Comparison of ENCODE assay signal across 25 cellular contexts in genomic region chr10:68878463-68878862, GRCh38. TPM values are rescaled to one million over a fixed set of nuclear protein-coding genes. Genes with fewer than 3 reads are reported as not detected.
A peak's percentile ranks its signal among the peaks of the same experiment; 100 is the strongest.
DNase-seq lines count a peak whose midpoint lies in the region; ATAC-seq and TF ChIP-seq lines count a peak whose summit lies in the region.
"Had no signal": no experiment of that assay in that cellular context is flagged by ENCODE, and none has a peak within 500 bp of the region (broad histone marks: within the 10 kb centered on the region; RNA-seq: fewer than 3 reads in every experiment).

No MANE protein-coding gene starts in this region.

- H3K9ac ChIP-seq in HUES6 (ENCODE audit: low read length), result no peak overlapping the region
- H3K9ac ChIP-seq in iPS-18a (ENCODE audit: low read length), result no peak overlapping the region

- no peaks in the 10 kb centered on the region for H3K9me2 ChIP-seq in GM23338 (ENCODE audit: insufficient read depth)

- H3K4me3 ChIP-seq in GM23338 (no peak overlapping the region), HUES6 (ENCODE audit: low read depth, low read length) (peak overlapping the region; percentile 4; the same call in 1 of the 2 replicates), iPS-18a (ENCODE audit: low read length) (peak overlapping the region; percentile 2)
- H3K4me3 ChIP-seq: PC-9, SJSA1 had no signal

- no peak overlapping the region for H3K4me3 Mint-ChIP-seq in GM23338
- no peak overlapping the region for H3K4me3 Mint-ChIP-seq in nephron progenitor cell
- H3K4me3 Mint-ChIP-seq: B cell; CD8-positive, alpha-beta T cell had no signal

- peaks cover 3% of the 10 kb centered on the region for H3K27me3 Mint-ChIP-seq in GM23338 (ENCODE audit: insufficient read depth, low read depth, poor library complexity)
- no peaks in the 10 kb centered on the region for H3K27me3 Mint-ChIP-seq in nephron progenitor cell (ENCODE audit: low read depth, poor library complexity)
- H3K27me3 Mint-ChIP-seq: B cell had no signal

- no peaks in the 10 kb centered on the region for H4K20me1 ChIP-seq in GM23338 (replicated peaks; ENCODE audit: insufficient read depth)

- H3K9me3 ChIP-seq in HUES6 (ENCODE audit: control insufficient read depth, insufficient read depth, low read depth, low read length) (no peaks in the 10 kb centered on the region), iPS-18a (ENCODE audit: control insufficient read depth, low read depth, low read length) (no peaks in the 10 kb centered on the region)
- H3K9me3 ChIP-seq: Caco-2, SJSA1 had no signal

- peak overlapping the region; percentile 57 for H3K4me2 ChIP-seq in GM23338
- H3K4me2 ChIP-seq: PC-9 had no signal

- H3K27ac ChIP-seq in GM23338 (ENCODE audit: low read depth) (no peak overlapping the region), HUES6 (ENCODE audit: low read depth, low read length) (no peak overlapping the region), iPS-18a (ENCODE audit: low read length) (no peak overlapping the region)
- H3K27ac ChIP-seq: C4-2B, PC-9, SJSA1 had no signal

- H3K4me1 Mint-ChIP-seq in GM23338 (peaks cover 32% of the 10 kb centered on the region), nephron progenitor cell (peaks cover 71% of the 10 kb centered on the region)
- H3K4me1 Mint-ChIP-seq: B cell had no signal

- H3K27ac Mint-ChIP-seq in GM23338, result no peak overlapping the region
- peak overlapping the region; percentile 94 for H3K27ac Mint-ChIP-seq in nephron progenitor cell
- H3K27ac Mint-ChIP-seq: B cell; CD8-positive, alpha-beta T cell had no signal

- H2AFZ ChIP-seq in GM23338, result no peak overlapping the region
- H2AFZ ChIP-seq: PC-9 had no signal

- no peaks in the 10 kb centered on the region for H3K36me3 Mint-ChIP-seq in GM23338 (ENCODE audit: low read depth)
- peaks cover 31% of the 10 kb centered on the region for H3K36me3 Mint-ChIP-seq in nephron progenitor cell (ENCODE audit: low read depth)
- H3K36me3 Mint-ChIP-seq: CD8-positive, alpha-beta T cell had no signal

- peaks cover 31% of the 10 kb centered on the region for H3K4me1 ChIP-seq in GM23338 (ENCODE audit: insufficient read depth)
- H3K4me1 ChIP-seq in HUES6 (ENCODE audit: control insufficient read depth, insufficient read depth, low read length), result peaks cover 39% of the 10 kb centered on the region
- H3K4me1 ChIP-seq in iPS-18a (ENCODE audit: control insufficient read depth, low read depth, low read length), result peaks cover 29% of the 10 kb centered on the region
- H3K4me1 ChIP-seq: SJSA1 had no signal

- no peaks in the 10 kb centered on the region; the same call in 1 of the 2 replicates for H3F3A ChIP-seq in GM23338 (replicated peaks; ENCODE audit: low read depth)

- H3K27me3 ChIP-seq in GM23338 (ENCODE audit: insufficient read depth) (no peaks in the 10 kb centered on the region), HUES6 (ENCODE audit: control insufficient read depth, insufficient read depth, low read length) (no peaks in the 10 kb centered on the region), iPS-18a (ENCODE audit: control insufficient read depth, insufficient read depth, low read length) (no peaks in the 10 kb centered on the region)
- H3K27me3 ChIP-seq: SJSA1 had no signal

- H3K79me2 ChIP-seq in GM23338 (replicated peaks; ENCODE audit: insufficient read depth), result no peaks in the 10 kb centered on the region

- H3K36me3 ChIP-seq in GM23338 (ENCODE audit: insufficient read depth) (no peaks in the 10 kb centered on the region), HUES6 (ENCODE audit: control insufficient read depth, insufficient read depth, low read length) (no peaks in the 10 kb centered on the region), iPS-18a (ENCODE audit: control insufficient read depth, low read depth, low read length) (no peaks in the 10 kb centered on the region)
- H3K36me3 ChIP-seq: SJSA1 had no signal

- no peak for DNase-seq in GM23338 (ENCODE audit: low spot score)
- no peak for DNase-seq in nephron progenitor cell
- no peak for DNase-seq in NCI-H187 treated with DMSO at 0.1 percent for 48 hours (lab: John Stamatoyannopoulos, UW)
- no peak for DNase-seq in germinal center (ENCODE audit: low spot score)
- no peak for DNase-seq in stimulated activated CD4-positive, alpha-beta T cell treated with anti-CD3 and anti-CD28 coated beads, Interleukin-15, amount 100 ng/mL, for 24 hours
- DNase-seq: Caco-2; CD8-positive, alpha-beta T cell; DMS79 treated with DMSO at 0.1 percent for 48 hours; GF-D8; H7; Karpas-422; NCI-H1092; NCI-H1417 treated with DMSO at 0.1 percent for 48 hours; NCI-H1930; NCI-H2107; NCI-H446 treated with DMSO at 0.1 percent for 48 hours; NCI-H526; PC-9 had no signal

- no peaks in the 10 kb centered on the region; the same call in 2 of the 3 replicates for H3K9me3 Mint-ChIP-seq in GM23338
- H3K9me3 Mint-ChIP-seq in nephron progenitor cell, result no peaks in the 10 kb centered on the region
- H3K9me3 Mint-ChIP-seq: CD8-positive, alpha-beta T cell had no signal

- ATAC-seq in GM23338, result peak; percentile 73
- ATAC-seq in HG02884 (IDR thresholded peaks at IDR 0.05; ENCODE audit: unreplicated experiment), result no peak
- ATAC-seq: CD8-positive, alpha-beta T cell; Right ventricle myocardium inferior had no signal

- TF ChIP-seq CTCF in GM23338 (conservative IDR thresholded peaks at IDR 0.05; ENCODE audit: low read depth in 2 of 2), result no peak
- no peak for TF ChIP-seq CTCF in nephron progenitor cell (IDR thresholded peaks at IDR 0.05)

TF ChIP-seq in GM23338, 12 proteins besides CTCF, POLR2A, EP300 and RAD21 (continues in another document):
- TF ChIP-seq JUNB (IDR thresholded peaks at IDR 0.05; ENCODE audit: unreplicated experiment) (no peak), REST (IDR thresholded peaks at IDR 0.05; ENCODE audit: unreplicated experiment) (no peak)

RNA-seq across cellular contexts. Expression of gene DDX50, which starts 22.7 kb away (rescaled TPM):
- total RNA-seq in GM23338 (2014; rRNA removed; shearing (Covaris generic)), result 37.2 and 38.9 TPM in 2 replicates
- polyA plus RNA-seq in GM23338 (2016; fragmentation: Nextera tagmentation; extraction: Ambion mirVana), result 33.0 and 37.2 TPM in 2 replicates

RNA-seq across cellular contexts. Expression of gene STOX1, which starts 51.1 kb away (rescaled TPM):
- total RNA-seq in GM23338 (2014; rRNA removed; shearing (Covaris generic)), result 2.2 and 2.7 TPM in 2 replicates
- polyA plus RNA-seq in GM23338 (2016; fragmentation: Nextera tagmentation; extraction: Ambion mirVana), result 1.6 and 1.7 TPM in 2 replicates
